ENCODE assay signal across 8 cellular contexts in genomic region chr20:57092112-57092899, GRCh38.
DNase-seq lines count a peak whose midpoint lies in the region; ATAC-seq and TF ChIP-seq lines count a peak whose summit lies in the region.

No MANE protein-coding gene starts in this region.

- TF ChIP-seq POLR2A in adrenal gland (IDR thresholded peaks at IDR 0.05) (no peak), spleen (IDR thresholded peaks at IDR 0.05) (no peak)

- H3K36me3 ChIP-seq in adrenal gland (replicated peaks in 1 of 2) (no peaks in the 10 kb centered on the region), spleen (no peaks in the 10 kb centered on the region)

- peak; percentile 83 for DNase-seq in Right ventricle myocardium inferior (ENCODE audit: missing footprints)
- no peak for DNase-seq in cardiac septum (ENCODE audit: low spot score)
- DNase-seq in Jurkat, Clone E6-1 (ENCODE audit: low read depth, low spot score): peak; percentile 62
- DNase-seq in SKM-1 treated with dmso at 0.1 percent for 144 hours (lab: John Stamatoyannopoulos, UW; ENCODE audit: unreplicated experiment): peak; percentile 37
- peak; percentile 33 to 77 (median 59) for DNase-seq in adrenal gland
- DNase-seq in hepatic stellate cell (ENCODE audit: low spot score): peak; percentile 48
- DNase-seq in spleen: peak; percentile 84

- H3K27me3 ChIP-seq in adrenal gland (peaks cover 9% of the 10 kb centered on the region), spleen (replicated peaks in 1 of 7) (peaks cover 0 to 51% (median 5%) of the 10 kb centered on the region in 7 donors)

- H3K4me3 ChIP-seq in Jurkat, Clone E6-1 (ENCODE audit: low read length): no peak overlapping the region
- no peak overlapping the region for H3K4me3 ChIP-seq in adrenal gland
- no peak overlapping the region for H3K4me3 ChIP-seq in spleen

- H3K9me3 ChIP-seq in adrenal gland (replicated peaks in 1 of 3) (no peaks in the 10 kb centered on the region), spleen (peaks cover 0 to 5% (median 0%) of the 10 kb centered on the region in 8 donors)

- intact Hi-C loops in Right ventricle myocardium inferior (cut with DNase I): loop anchor here (5.0 kb wide), 3 partner anchors 70 to 235 kb away; partner anchors contain the start of gene SPO11
- intact Hi-C loops in cardiac septum (cut with DNase I): loop anchor here (10.0 kb wide), 1 partner anchor 402 kb away; no protein-coding TSS in a partner anchor
- intact Hi-C loops in adrenal gland (cut with DNase I): loop anchor here (5.0 to 10.0 kb wide), 2 partner anchors 255 to 402 kb away; no protein-coding TSS in a partner anchor
- intact Hi-C loops in spleen (cut with DNase I; ENCODE audit: low total_unique reads): loop anchor here (5.0 kb wide), 1 partner anchor 255 kb away; no protein-coding TSS in a partner anchor

- H3K27ac ChIP-seq in adrenal gland (no peak overlapping the region), spleen (no peak overlapping the region)

- H3K4me1 ChIP-seq in adrenal gland (replicated peaks in 1 of 2) (no peaks in the 10 kb centered on the region), spleen (peaks cover 0 to 9% (median 4%) of the 10 kb centered on the region in 6 donors)

- TF ChIP-seq CTCF in adrenal gland (IDR thresholded peaks at IDR 0.05) (peak; percentile 55 to 75 (median 64)), spleen (IDR thresholded peaks at IDR 0.05 in 8 of 11, conservative IDR thresholded peaks at IDR 0.05 in 3 of 11) (peak in 9 of 11 experiments; percentile 41 to 81 (median 62))

- ATAC-seq in Right ventricle myocardium inferior (peak; percentile 78), HG03097 (IDR thresholded peaks at IDR 0.05; ENCODE audit: low FRiP score, unreplicated experiment) (no peak)

- WGBS in adrenal gland, 4 donors: 19 to 26% (median 20%) methylated on average over 14 to 34 of the region's 34 CpGs
- 23 to 47% (median 27%) methylated on average over 16 to 34 of the region's 34 CpGs for WGBS in spleen, 5 donors
